ENCODE assay signal across 8 cellular contexts in genomic region chr13:44436589-44437337, GRCh38.
DNase-seq lines count a peak whose midpoint lies in the region; ATAC-seq and TF ChIP-seq lines count a peak whose summit lies in the region.

No MANE protein-coding gene starts in this region.

- 0 out of 2 replicates have a peak overlapping the region, but pooled peaks have one; percentile 54 for H2AFZ ChIP-seq in PC-3 (ENCODE audit: low read length)

- H3K36me3 ChIP-seq in PC-3 (ENCODE audit: low read depth, low read length) (peaks cover 30% of the 10 kb centered on the region), esophagus squamous epithelium (peaks cover 0 to 23% (median 5%) of the 10 kb centered on the region in 3 donors)

- no peak for TF ChIP-seq CTCF in PC-3 (conservative IDR thresholded peaks at IDR 0.05; ENCODE audit: low read depth, low read length)
- TF ChIP-seq CTCF in esophagus squamous epithelium (IDR thresholded peaks at IDR 0.05), result peak in 1 of 6 experiments; percentile 6

- CTCF ChIA-PET in PC-3 (lab: Charles Lee), result interaction anchor here (0.6 to 1.3 kb wide), 6 partner anchors 72 to 532 kb away, joined by 3 to 7 read pairs (median 5); no protein-coding TSS in a partner anchor

- no peaks in the 10 kb centered on the region for H3K36me3 Mint-ChIP-seq in activated T-helper 17 cell treated with anti-CD3 and anti-CD28 coated beads, Interleukin-2, amount 50 U/mL, for 72 hours (ENCODE audit: low read depth)
- peaks cover 11% of the 10 kb centered on the region for H3K36me3 Mint-ChIP-seq in stimulated activated effector memory CD8-positive, alpha-beta T cell treated with anti-CD3 and anti-CD28 coated beads, Interleukin-12 subunit alpha, Interleukin-12 subunit beta, amount 100 ng/mL, for 72 hours

- WGBS in esophagus squamous epithelium, 2 donors, result 0% methylated on average over 24 to 25 of the region's 38 CpGs

- peak overlapping the region; percentile 78 for H3K4me3 Mint-ChIP-seq in activated T-helper 17 cell treated with anti-CD3 and anti-CD28 coated beads, Interleukin-2, amount 50 U/mL, for 72 hours
- H3K4me3 Mint-ChIP-seq in stimulated activated effector memory CD8-positive, alpha-beta T cell treated with anti-CD3 and anti-CD28 coated beads, Interleukin-12 subunit alpha, Interleukin-12 subunit beta, amount 100 ng/mL, for 72 hours, result peak overlapping the region; percentile 76

- POLR2A ChIA-PET in PC-3 (lab: Charles Lee; ENCODE audit: unreplicated experiment), result interaction anchor here (0.5 to 1.5 kb wide), 29 partner anchors 21 to 529 kb away, joined by 3 to 20 read pairs (median 4); no protein-coding TSS in a partner anchor

- peak; percentile 39 for DNase-seq in CMK (ENCODE audit: low read depth)
- peak; percentile 85 for DNase-seq in KBM-7
- peak; percentile 85 for DNase-seq in PC-3
- DNase-seq in esophagus squamous epithelium (lab: John Stamatoyannopoulos, UW), result peak; percentile 19
- peak; percentile 14 to 64 for DNase-seq in stimulated activated effector memory CD8-positive, alpha-beta T cell treated with anti-CD3 and anti-CD28 coated beads, Interleukin-12 subunit alpha, Interleukin-12 subunit beta, amount 100 ng/mL, for 72 hours (ENCODE audit: low spot score in 2 of 2)

- intact Hi-C loops in PC-3 (cut with micrococcal nuclease), result loop anchor here (1.0 kb wide), 2 partner anchors 386 to 528 kb away; no protein-coding TSS in a partner anchor
- intact Hi-C loops in esophagus squamous epithelium (cut with DNase I), result loop anchor here (5.0 kb wide), 1 partner anchor 244 kb away; no protein-coding TSS in a partner anchor

- peak overlapping the region; percentile 100 for H3K4me3 ChIP-seq in PC-3 (ENCODE audit: low read length)
- H3K4me3 ChIP-seq in esophagus squamous epithelium, result peak overlapping the region; percentile 51 to 75 (median 70)
- peak overlapping the region; percentile 41 for H3K4me3 ChIP-seq in mononuclear cell (ENCODE audit: low read length)

- peak overlapping the region; percentile 85 for H3K4me2 ChIP-seq in PC-3 (ENCODE audit: low read length)

- in situ Hi-C loops in KBM-7 (cut with MboI; ENCODE audit: low pct_unique_long_range_greater_than_20kb, low sequenced_read_pairs), result no loop called here

- no peaks in the 10 kb centered on the region for H3F3A ChIP-seq in PC-3 (ENCODE audit: low read length, unreplicated experiment)

- BruUV-seq in PC-3 (replicated peaks; lab: Mats Ljungman, UMichigan), result no TSS peak

- no peaks in the 10 kb centered on the region for H3K4me1 Mint-ChIP-seq in activated T-helper 17 cell treated with anti-CD3 and anti-CD28 coated beads, Interleukin-2, amount 50 U/mL, for 72 hours
- H3K4me1 Mint-ChIP-seq in stimulated activated effector memory CD8-positive, alpha-beta T cell treated with anti-CD3 and anti-CD28 coated beads, Interleukin-12 subunit alpha, Interleukin-12 subunit beta, amount 100 ng/mL, for 72 hours, result peaks cover 15% of the 10 kb centered on the region

- H3K9ac ChIP-seq in PC-3 (ENCODE audit: low read length), result peak overlapping the region; percentile 100

- H3K27me3 ChIP-seq in PC-3 (ENCODE audit: low read length) (no peaks in the 10 kb centered on the region), esophagus squamous epithelium (no peaks in the 10 kb centered on the region), mononuclear cell (ENCODE audit: insufficient read depth, low read length) (peaks cover 6% of the 10 kb centered on the region)

- TF ChIP-seq POLR2A in esophagus squamous epithelium (IDR thresholded peaks at IDR 0.05), result peak in 3 of 4 donors; percentile 90 to 98 (median 95)

- no peaks in the 10 kb centered on the region for H3K9me3 Mint-ChIP-seq in activated T-helper 17 cell treated with anti-CD3 and anti-CD28 coated beads, Interleukin-2, amount 50 U/mL, for 72 hours
- H3K9me3 Mint-ChIP-seq in stimulated activated effector memory CD8-positive, alpha-beta T cell treated with anti-CD3 and anti-CD28 coated beads, Interleukin-12 subunit alpha, Interleukin-12 subunit beta, amount 100 ng/mL, for 72 hours, result no peaks in the 10 kb centered on the region

- peak overlapping the region; percentile 90 for H3K27ac ChIP-seq in PC-3 (ENCODE audit: low read length)
- peak overlapping the region; percentile 89 to 97 (median 92) for H3K27ac ChIP-seq in esophagus squamous epithelium

- H4K20me1 ChIP-seq in PC-3 (ENCODE audit: low read length), result peaks cover 29% of the 10 kb centered on the region

- H3K9me3 ChIP-seq in PC-3 (ENCODE audit: low read length) (no peaks in the 10 kb centered on the region), esophagus squamous epithelium (no peaks in the 10 kb centered on the region), mononuclear cell (ENCODE audit: low read depth, low read length) (no peaks in the 10 kb centered on the region)

- H3K4me1 ChIP-seq in PC-3 (ENCODE audit: insufficient read depth, low read length) (peaks cover 22% of the 10 kb centered on the region), esophagus squamous epithelium (peaks cover 6 to 54% (median 7%) of the 10 kb centered on the region in 3 donors), mononuclear cell (ENCODE audit: insufficient read depth, low read length) (peaks cover 27% of the 10 kb centered on the region)

- peaks cover 37% of the 10 kb centered on the region for H3K79me2 ChIP-seq in PC-3 (ENCODE audit: low read length)

- H3K27me3 Mint-ChIP-seq in activated T-helper 17 cell treated with anti-CD3 and anti-CD28 coated beads, Interleukin-2, amount 50 U/mL, for 72 hours, result no peaks in the 10 kb centered on the region

- ATAC-seq in PC-3 (peak; percentile 80), HG03571 (IDR thresholded peaks at IDR 0.05; ENCODE audit: unreplicated experiment) (no peak)
- peak; percentile 68 for ATAC-seq in activated T-helper 17 cell treated with anti-CD3 and anti-CD28 coated beads, Interleukin-2, amount 50 U/mL, for 72 hours (replicated peaks)
- peak; percentile 62 for ATAC-seq in stimulated activated effector memory CD8-positive, alpha-beta T cell treated with anti-CD3 and anti-CD28 coated beads, Interleukin-12 subunit alpha, Interleukin-12 subunit beta, amount 100 ng/mL, for 72 hours

- peak overlapping the region; percentile 84 for H3K27ac Mint-ChIP-seq in activated T-helper 17 cell treated with anti-CD3 and anti-CD28 coated beads, Interleukin-2, amount 50 U/mL, for 72 hours
- peak overlapping the region; percentile 37 for H3K27ac Mint-ChIP-seq in stimulated activated effector memory CD8-positive, alpha-beta T cell treated with anti-CD3 and anti-CD28 coated beads, Interleukin-12 subunit alpha, Interleukin-12 subunit beta, amount 100 ng/mL, for 72 hours

- H3K9me2 ChIP-seq in PC-3 (replicated peaks; ENCODE audit: low read length), result no peaks in the 10 kb centered on the region

Comparison
In these comparisons a context has a peak if more than half of its experiments do, and no peak if none do; other contexts are left out.
1. DNase-seq: peak in every context shown above with its lines; median percentile 85 in KBM-7; 85 in PC-3; 39 in CMK; 39 in stimulated activated effector memory CD8-positive, alpha-beta T cell treated with anti-CD3 and anti-CD28 coated beads, Interleukin-12 subunit alpha, Interleukin-12 subunit beta, amount 100 ng/mL, for 72 hours; 19 in esophagus squamous epithelium.
2. H3K4me3 ChIP-seq: peak in every context shown above with its lines; median percentile 100 in PC-3; 70 in esophagus squamous epithelium; 41 in mononuclear cell.